ENCODE assay signal across 7 cellular contexts in genomic region chr5:131164161-131164930, GRCh38. TPM values are rescaled to one million over a fixed set of nuclear protein-coding genes. Genes with fewer than 3 reads are reported as not detected.
DNase-seq lines count a peak whose midpoint lies in the region; ATAC-seq, FAIRE-seq and TF ChIP-seq lines count a peak whose summit lies in the region.

No MANE protein-coding gene starts in this region.

- no peak for TF ChIP-seq CTCF in VCaP (conservative IDR thresholded peaks at IDR 0.05)

- 0 to 1% (median 0%) methylated on average over 44 to 57 of the region's 57 CpGs for WGBS in small intestine, 3 donors

- H3K9me3 ChIP-seq in small intestine (ENCODE audit: control insufficient read depth, low read depth) = no peaks in the 10 kb centered on the region

- ATAC-seq in HG02759 (IDR thresholded peaks at IDR 0.05; ENCODE audit: unreplicated experiment) = peak; percentile 71

- peaks cover 0 to 6% of the 10 kb centered on the region in 2 donors for H3K4me1 ChIP-seq in small intestine (ENCODE audit: control insufficient read depth in 2 of 2, insufficient read depth in 1 of 2, low read depth in 1 of 2, low read length in 1 of 2)

- H3K4me3 ChIP-seq in small intestine (ENCODE audit: low read depth in 1 of 2, low read length in 2 of 2) = peak overlapping the region; percentile 83 to 86

- H3K36me3 ChIP-seq in small intestine (ENCODE audit: control insufficient read depth in 2 of 2, insufficient read depth in 2 of 2, low read length in 2 of 2) = peaks cover 0 to 7% of the 10 kb centered on the region in 2 donors

- H3K27ac ChIP-seq in VCaP (peak overlapping the region; percentile 97), small intestine (ENCODE audit: low read depth in 1 of 2, low read length in 1 of 2) (peak overlapping the region; percentile 95 to 97)

- no peak for FAIRE-seq in small intestine (lab: Jason Lieb, UNC)

- no peaks in the 10 kb centered on the region for H3K27me3 ChIP-seq in small intestine (ENCODE audit: control insufficient read depth in 2 of 2, insufficient read depth in 2 of 2, low read length in 2 of 2)

- TF ChIP-seq POLR2A in GM15510 (IDR thresholded peaks at IDR 0.05; ENCODE audit: borderline replicate concordance, extremely low read depth, insufficient read length) = peak; percentile 30

- in situ Hi-C loops in T47D (cut with HindIII; ENCODE audit: low pct_unique_long_range_greater_than_20kb, low sequenced_read_pairs) = no loop called here

- DNase-seq in NCI-H1105 treated with DMSO at 0.1 percent for 48 hours (lab: John Stamatoyannopoulos, UW) = peak; percentile 43
- DNase-seq in T47D (ENCODE audit: low read depth in 1 of 2, low spot score in 1 of 2) = peak; percentile 74 to 84
- peak; percentile 72 for DNase-seq in iPS-NIHi11 (ENCODE audit: low spot score)
- DNase-seq in small intestine = peak; percentile 74

RNA-seq across cellular contexts. Expression of gene HINT1, which starts 0.7 kb away (rescaled TPM):
- polyA plus RNA-seq in small intestine = 100 to 1,000 TPM; 458 to 495 (median 495) TPM

RNA-seq across cellular contexts. Expression of gene LYRM7, which starts 6.4 kb away (rescaled TPM):
- 1 to 10 TPM; 5.1 to 7.4 (median 7.0) TPM for polyA plus RNA-seq in small intestine

Comparison
In these comparisons a context has a peak if more than half of its experiments do, and no peak if none do; other contexts are left out.
1. Peak in every context shown above with its lines: DNase-seq, ATAC-seq, H3K4me3 ChIP-seq and H3K27ac ChIP-seq.